In genomic region chr9:95268681-95269080, GRCh38 we compare ENCODE assay signal across 9 cellular contexts. TPM values are rescaled to one million over a fixed set of nuclear protein-coding genes. Genes with fewer than 3 reads are reported as not detected.
DNase-seq lines count a peak whose midpoint lies in the region; ATAC-seq and TF ChIP-seq lines count a peak whose summit lies in the region.
"Had no signal": no experiment of that assay in that cellular context is flagged by ENCODE, and none has a peak within 500 bp of the region (broad histone marks: within the 10 kb centered on the region; RNA-seq: fewer than 3 reads in every experiment).

No MANE protein-coding gene starts in this region.

- POLR2A ChIA-PET in activated CD4-positive, alpha-beta T cell treated with anti-CD3 and anti-CD28 coated beads, Interleukin-2, amount 10 ng/mL, durations not matched to agents 7 days and 5 days (lab: Charles Lee), result no interaction called here

- CTCF ChIA-PET in activated CD4-positive, alpha-beta T cell treated with anti-CD3 and anti-CD28 coated beads, Interleukin-2, amount 10 ng/mL, durations not matched to agents 7 days and 5 days (lab: Charles Lee), result interaction anchor here (0.7 to 1.2 kb wide), 2 partner anchors 27 to 1518 kb away, joined by 3 to 5 read pairs; no protein-coding TSS in a partner anchor

- peaks cover 2% of the 10 kb centered on the region for H3K36me3 Mint-ChIP-seq in activated CD4-positive, alpha-beta T cell treated with anti-CD3 and anti-CD28 coated beads, Interleukin-2, amount 10 ng/mL, durations not matched to agents 7 days and 5 days (ENCODE audit: low read depth)

- DNase-seq in activated CD4-positive, alpha-beta T cell treated with anti-CD3 and anti-CD28 coated beads, Interleukin-2, amount 10 ng/mL, durations not matched to agents 7 days and 5 days, result peak; percentile 30
- no peak for DNase-seq in activated CD4-positive, alpha-beta T cell treated with anti-CD3 and anti-CD28 coated beads for 1 hour
- DNase-seq in NCI-H2029 treated with DMSO at 0.1 percent for 48 hours (lab: John Stamatoyannopoulos, UW) (peak; percentile 75), astrocyte of the cerebellum (ENCODE audit: low read depth) (peak; percentile 15), left colon (peak in 1 of 2 donors; percentile 26), GDM1 (lab: John Stamatoyannopoulos, UW) (no peak), GM19240 (ENCODE audit: insufficient read length, low spot score) (no peak)
- DNase-seq in stimulated activated CD4-positive, alpha-beta T cell treated with anti-CD3 and anti-CD28 coated beads, Interleukin-2, amount 100 ng/mL, for 24 hours, result no peak

- H3K9me3 Mint-ChIP-seq in activated CD4-positive, alpha-beta T cell treated with anti-CD3 and anti-CD28 coated beads, Interleukin-2, amount 10 ng/mL, durations not matched to agents 7 days and 5 days, result no peaks in the 10 kb centered on the region

- H3K27ac Mint-ChIP-seq in activated CD4-positive, alpha-beta T cell treated with anti-CD3 and anti-CD28 coated beads, Interleukin-2, amount 10 ng/mL, durations not matched to agents 7 days and 5 days, result no peak overlapping the region

- H3K4me3 ChIP-seq in astrocyte of the cerebellum (ENCODE audit: low read depth, low read length), result no peak overlapping the region
- H3K4me3 ChIP-seq: skin epidermis had no signal

- TF ChIP-seq CTCF in astrocyte of the cerebellum (IDR thresholded peaks at IDR 0.05; ENCODE audit: low read depth, low read length, missing control alignments), result peak; percentile 56

- peak; percentile 58 for ATAC-seq in left colon

- intact Hi-C loops in left colon (cut with DNase I, micrococcal nuclease), result no loop called here

- peaks cover 49% of the 10 kb centered on the region for H3K4me1 Mint-ChIP-seq in activated CD4-positive, alpha-beta T cell treated with anti-CD3 and anti-CD28 coated beads, Interleukin-2, amount 10 ng/mL, durations not matched to agents 7 days and 5 days

- H3K27me3 Mint-ChIP-seq in activated CD4-positive, alpha-beta T cell treated with anti-CD3 and anti-CD28 coated beads, Interleukin-2, amount 10 ng/mL, durations not matched to agents 7 days and 5 days, result no peaks in the 10 kb centered on the region

- in situ Hi-C loops in astrocyte of the cerebellum (cut with HindIII; ENCODE audit: low sequenced_read_pairs), result loop anchor here (5.0 kb wide), 1 partner anchor 39 kb away; no protein-coding TSS in a partner anchor

- no peak overlapping the region for H3K4me3 Mint-ChIP-seq in activated CD4-positive, alpha-beta T cell treated with anti-CD3 and anti-CD28 coated beads, Interleukin-2, amount 10 ng/mL, durations not matched to agents 7 days and 5 days

RNA-seq across cellular contexts. Expression of gene FANCC, which starts 48.8 kb away (rescaled TPM):
- 10 to 100 TPM; 15.4 to 21.5 TPM for total RNA-seq in activated CD4-positive, alpha-beta T cell treated with anti-CD3 and anti-CD28 coated beads, Interleukin-2, amount 10 ng/mL, durations not matched to agents 7 days and 5 days
- total RNA-seq in left colon, result 10 to 100 TPM; 12.7 to 13.8 TPM

Comparison
In these comparisons a context has a peak if more than half of its experiments do, and no peak if none do; other contexts are left out.
1. DNase-seq: peak in activated CD4-positive, alpha-beta T cell treated with anti-CD3 and anti-CD28 coated beads, Interleukin-2, amount 10 ng/mL, durations not matched to agents 7 days and 5 days (single experiment), NCI-H2029 treated with DMSO at 0.1 percent for 48 hours (single experiment) and astrocyte of the cerebellum (single experiment); none in activated CD4-positive, alpha-beta T cell treated with anti-CD3 and anti-CD28 coated beads for 1 hour (single experiment), GDM1 (single experiment), stimulated activated CD4-positive, alpha-beta T cell treated with anti-CD3 and anti-CD28 coated beads, Interleukin-2, amount 100 ng/mL, for 24 hours (0 of 2) and GM19240 (single experiment).